Comparison of ENCODE assay signal across 23 cellular contexts in the genomic region with DNA sequence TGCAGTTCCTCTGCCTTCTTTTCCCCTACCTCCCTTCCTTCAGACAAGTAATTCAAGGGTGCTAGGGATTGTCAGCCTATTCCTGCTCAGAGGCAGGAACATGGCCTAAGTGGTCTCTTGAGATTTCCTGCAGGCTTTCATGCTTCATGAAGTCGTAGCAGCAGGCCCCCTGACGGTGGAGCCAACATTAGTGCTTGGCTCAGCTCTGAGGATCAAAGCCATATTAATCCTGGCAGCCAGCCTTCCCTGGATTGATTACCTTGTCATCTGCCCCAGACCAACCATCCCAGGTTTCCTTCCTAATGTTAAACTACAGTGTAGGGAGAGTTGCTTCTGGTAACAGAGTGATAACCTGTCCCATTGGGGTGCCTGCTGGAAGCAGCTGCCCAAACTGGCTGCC.
DNase-seq lines count a peak whose midpoint lies in the region; ATAC-seq, FAIRE-seq and TF ChIP-seq lines count a peak whose summit lies in the region.
"Had no signal": no experiment of that assay in that cellular context is flagged by ENCODE, and none has a peak within 500 bp of the region (broad histone marks: within the 10 kb centered on the region; RNA-seq: fewer than 3 reads in every experiment).

No MANE protein-coding gene starts in this region.

- TF ChIP-seq CTCF in A673 (conservative IDR thresholded peaks at IDR 0.05; ENCODE audit: low read depth, low read length): 0 out of 2 replicates have a peak, but pooled peaks have one; percentile 12
- TF ChIP-seq CTCF in D721Med (IDR thresholded peaks at IDR 0.05; ENCODE audit: insufficient read depth, missing control alignments): no peak

- no peak for ATAC-seq in GM19467 (IDR thresholded peaks at IDR 0.05; ENCODE audit: unreplicated experiment)
- ATAC-seq: heart left ventricle; left colon; PC-3; Right ventricle myocardium inferior; stimulated activated effector memory CD8-positive, alpha-beta T cell treated with anti-CD3 and anti-CD28 coated beads, Interleukin-12 subunit alpha, Interleukin-12 subunit beta, amount 100 ng/mL, for 72 hours had no signal

- H3K4me3 ChIP-seq in A673 (ENCODE audit: low read depth, low read length, poor library complexity, severe bottlenecking): no peak overlapping the region
- H3K4me3 ChIP-seq: GM23248, heart left ventricle, uterus had no signal

- POLR2A ChIA-PET in A673 (lab: Charles Lee; ENCODE audit: low non-redundant PET): interaction anchor here (0.7 kb wide), 1 partner anchor 48 kb away, joined by 3 read pairs; no protein-coding TSS in a partner anchor

- intact Hi-C loops in A673 (cut with micrococcal nuclease; ENCODE audit: unreplicated experiment): no loop called here

- no peak overlapping the region for H3K27ac ChIP-seq in A673 (ENCODE audit: low read depth, low read length, poor library complexity, severe bottlenecking)
- H3K27ac ChIP-seq in caudate nucleus (ENCODE audit: low read depth, low read length): no peak overlapping the region
- H3K27ac ChIP-seq: GM23248, heart left ventricle, uterus had no signal

- CTCF ChIA-PET in A673 (lab: Charles Lee): interaction anchor here (0.6 kb wide), 2 partner anchors 11 to 458 kb away, joined by 3 read pairs; no protein-coding TSS in a partner anchor

- no peaks in the 10 kb centered on the region for H3K36me3 ChIP-seq in A673 (ENCODE audit: insufficient read depth, low read length, poor library complexity, severe bottlenecking)
- H3K36me3 ChIP-seq: heart left ventricle, uterus had no signal

- H3K27me3 ChIP-seq in A673 (replicated peaks; ENCODE audit: insufficient read depth, low read depth, low read length, poor library complexity): no peaks in the 10 kb centered on the region
- H3K27me3 ChIP-seq: uterus had no signal

- BruUV-seq in A673 (replicated peaks; lab: Mats Ljungman, UMichigan): no TSS peak

- peaks cover 5% of the 10 kb centered on the region for H3K4me1 ChIP-seq in A673 (ENCODE audit: insufficient read depth, low read length, poor library complexity, severe bottlenecking)
- H3K4me1 ChIP-seq: heart left ventricle, uterus had no signal

- peak; percentile 82 for FAIRE-seq in D721Med (lab: Jason Lieb, UNC)
- FAIRE-seq: colon, G401.6, small intestine had no signal

- DNase-seq in A673 (ENCODE audit: low spot score): peak; percentile 56
- peak; percentile 18 for DNase-seq in D721Med (ENCODE audit: insufficient read length, low spot score)
- peak; percentile 72 for DNase-seq in NCI-H2171 treated with DMSO at 0.1 percent for 48 hours (lab: John Stamatoyannopoulos, UW)
- DNase-seq in iPS-NIHi11 (ENCODE audit: low spot score): peak; percentile 7
- DNase-seq in NOMO-1 treated with DMSO at 0.1 percent for 48 hours (lab: John Stamatoyannopoulos, UW; ENCODE audit: unreplicated experiment): no peak
- DNase-seq in caudate nucleus (lab: John Stamatoyannopoulos, UW): no peak
- DNase-seq: activated CD4-positive, alpha-beta T cell treated with anti-CD3 and anti-CD28 coated beads, Interleukin-2, amount 10 ng/mL, durations not matched to agents 7 days and 5 days; activated naive CD4-positive, alpha-beta T cell treated with anti-CD3 and anti-CD28 coated beads for 36 hours; effector CD8-positive, alpha-beta T cell; GM23248; heart left ventricle; left colon; naive B cell; NCI-H1930; PC-3; small intestine; stimulated activated CD4-positive, alpha-beta T cell treated with anti-CD3 and anti-CD28 coated beads, Interleukin-2, amount 100 ng/mL, for 24 hours; uterus had no signal

- no peaks in the 10 kb centered on the region for H3K9me3 ChIP-seq in A673 (ENCODE audit: low read depth, low read length, poor library complexity, severe bottlenecking)
- H3K9me3 ChIP-seq: heart left ventricle, uterus had no signal

Comparison
In these comparisons a context has a peak if more than half of its experiments do, and no peak if none do; other contexts are left out.
1. DNase-seq: peak in A673 (single experiment), D721Med (single experiment), NCI-H2171 treated with DMSO at 0.1 percent for 48 hours (single experiment) and iPS-NIHi11 (single experiment); none in NOMO-1 treated with DMSO at 0.1 percent for 48 hours (single experiment) and caudate nucleus (0 of 61).